9 cellular contexts compared by ENCODE assay signal in the genomic region with DNA sequence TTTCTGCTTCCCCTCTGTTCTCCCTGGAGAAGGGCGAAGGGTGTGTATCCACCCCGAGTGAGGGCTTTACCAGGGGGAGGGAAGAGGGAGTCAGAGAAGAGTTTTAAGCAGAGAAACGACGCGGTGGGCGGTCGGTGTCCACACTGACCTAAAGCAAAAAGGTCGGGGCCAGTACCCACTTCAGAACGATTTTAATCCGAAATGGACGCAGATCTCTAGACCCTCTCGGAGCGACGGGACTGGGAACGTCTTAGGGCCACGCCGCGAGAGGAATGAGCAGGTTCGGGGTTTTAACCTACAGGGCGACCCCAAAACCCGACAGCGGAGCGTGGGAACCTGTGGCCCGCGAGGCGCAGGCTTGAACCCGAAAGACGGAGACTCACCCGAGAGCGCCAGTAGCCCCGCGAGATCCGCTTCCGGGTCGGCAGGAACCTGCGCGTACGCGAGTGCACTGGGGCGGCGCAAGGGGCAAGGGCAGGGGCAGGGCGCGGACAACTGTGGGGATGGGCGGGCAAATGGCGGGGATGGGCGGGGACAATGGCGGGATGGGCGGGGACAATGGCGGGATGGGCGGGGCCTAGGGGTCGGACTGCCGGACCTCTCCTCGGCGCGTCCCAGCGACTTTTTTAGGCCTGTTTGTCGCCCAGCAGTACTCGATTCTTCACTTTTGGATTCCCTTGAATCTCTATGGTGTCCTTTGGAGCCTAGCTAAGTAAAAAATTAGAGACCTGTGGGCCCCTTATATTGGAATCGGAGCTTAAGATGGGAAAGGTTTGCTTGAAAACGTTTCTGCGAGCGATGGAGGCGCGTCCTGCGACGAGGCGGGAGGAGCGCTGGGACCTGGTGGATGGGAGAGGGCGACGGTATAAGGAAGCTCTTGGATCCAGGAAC. TPM values are rescaled to one million over a fixed set of nuclear protein-coding genes. Genes with fewer than 3 reads are reported as not detected.
DNase-seq lines count a peak whose midpoint lies in the region; ATAC-seq, FAIRE-seq and TF ChIP-seq lines count a peak whose summit lies in the region.
"Had no signal": no experiment of that assay in that cellular context is flagged by ENCODE, and none has a peak within 500 bp of the region (broad histone marks: within the 10 kb centered on the region; RNA-seq: fewer than 3 reads in every experiment).

A gene (minus strand): TSS at position 423 of the 891 bp plus-strand sequence. CDS start 3,323 bp downstream, outside the sequence.

- H3K36me3 ChIP-seq in SJSA1: no peaks in the 10 kb centered on the region
- H3K36me3 ChIP-seq in stomach: peaks cover 15 to 34% (median 32%) of the 10 kb centered on the region in 4 donors

- H3K9me3 Mint-ChIP-seq in activated naive CD4-positive, alpha-beta T cell treated with anti-CD3 and anti-CD28 coated beads, Interleukin-2, amount 50 U/mL, for 72 hours: peaks cover 36 to 53% of the 10 kb centered on the region in 2 donors
- peaks cover 11% of the 10 kb centered on the region for H3K9me3 Mint-ChIP-seq in glutamatergic neuron (ENCODE audit: unreplicated experiment)

- peak within 1 kb of the TSS; percentile 98 for H3K4me3 Mint-ChIP-seq in glutamatergic neuron (ENCODE audit: unreplicated experiment)

- H3K27me3 ChIP-seq in SJSA1 (replicated peaks) (no peaks in the 10 kb centered on the region), stomach (no peaks in the 10 kb centered on the region)

- H3K27me3 Mint-ChIP-seq in glutamatergic neuron (ENCODE audit: unreplicated experiment): peaks cover 6% of the 10 kb centered on the region

- H3K9me3 ChIP-seq in SJSA1 (replicated peaks): peaks cover 16% of the 10 kb centered on the region; the same call in 1 of the 2 replicates
- H3K9me3 ChIP-seq in stomach: peaks cover 0 to 70% (median 36%) of the 10 kb centered on the region in 4 donors

- peaks cover 1% of the 10 kb centered on the region for H3K4me1 Mint-ChIP-seq in glutamatergic neuron (ENCODE audit: low read depth, unreplicated experiment)

- no peak for TF ChIP-seq EP300 in stomach (IDR thresholded peaks at IDR 0.05)

- H3K36me3 Mint-ChIP-seq in activated naive CD4-positive, alpha-beta T cell treated with anti-CD3 and anti-CD28 coated beads, Interleukin-2, amount 50 U/mL, for 72 hours: peaks cover 51 to 54% of the 10 kb centered on the region in 2 donors
- peaks cover 44% of the 10 kb centered on the region for H3K36me3 Mint-ChIP-seq in glutamatergic neuron (ENCODE audit: unreplicated experiment)

- H3K4me3 ChIP-seq in SJSA1: peak within 1 kb of the TSS; percentile 34
- peak within 1 kb of the TSS; percentile 61 to 94 (median 70) for H3K4me3 ChIP-seq in stomach

- H3K4me1 ChIP-seq in SJSA1 (replicated peaks) (no peaks in the 10 kb centered on the region), stomach (peaks cover 0 to 16% (median 7%) of the 10 kb centered on the region in 4 donors)

- TF ChIP-seq CTCF in glutamatergic neuron (IDR thresholded peaks at IDR 0.05; ENCODE audit: partially characterized antibody, unreplicated experiment) (no peak), stomach (IDR thresholded peaks at IDR 0.05) (no peak)

- WGBS in stomach, 5 donors: 3 to 6% (median 4%) methylated on average over 67 to 70 of the region's 70 CpGs

- peak; percentile 99 to 100 for ATAC-seq in activated naive CD4-positive, alpha-beta T cell treated with anti-CD3 and anti-CD28 coated beads, Interleukin-2, amount 50 U/mL, for 72 hours
- ATAC-seq in GM21717 (IDR thresholded peaks at IDR 0.05; ENCODE audit: unreplicated experiment): no peak

- TF ChIP-seq POLR2A in GM12891 (IDR thresholded peaks at IDR 0.05; ENCODE audit: low read depth, low read length) (no peak), stomach (IDR thresholded peaks at IDR 0.05) (no peak)

- intact Hi-C loops in stomach (cut with DNase I; ENCODE audit: low total_unique reads): no loop called here

- peak; percentile 59 for DNase-seq in GM12891 (ENCODE audit: insufficient read length, low spot score)
- DNase-seq in SJSA1 (ENCODE audit: low read depth in 1 of 2, low spot score in 2 of 2): peak; percentile 1 to 51
- peak; percentile 58 to 81 for DNase-seq in activated naive CD4-positive, alpha-beta T cell treated with anti-CD3 and anti-CD28 coated beads, Interleukin-2, amount 50 U/mL, for 72 hours (ENCODE audit: low spot score in 2 of 2)
- DNase-seq in glutamatergic neuron: peak; percentile 92
- peak; percentile 18 to 98 (median 91) for DNase-seq in nucleus accumbens (lab: John Stamatoyannopoulos, UW)
- DNase-seq in stomach: peak; percentile 74
- DNase-seq in NCI-H510A treated with DMSO at 0.1 percent for 48 hours (lab: John Stamatoyannopoulos, UW): no peak

- peak; percentile 52 for FAIRE-seq in GM12891 (lab: Jason Lieb, UNC)
- FAIRE-seq: TTC549 had no signal

- peak within 1 kb of the TSS in 1 of 2 donors; percentile 85 for H3K27ac Mint-ChIP-seq in activated naive CD4-positive, alpha-beta T cell treated with anti-CD3 and anti-CD28 coated beads, Interleukin-2, amount 50 U/mL, for 72 hours
- H3K27ac Mint-ChIP-seq in glutamatergic neuron (ENCODE audit: unreplicated experiment): peak within 1 kb of the TSS; percentile 89

- no peak within 1 kb of the TSS for H3K27ac ChIP-seq in SJSA1
- H3K27ac ChIP-seq in stomach: peak within 1 kb of the TSS; percentile 51 to 86 (median 72)

TF ChIP-seq in GM12891, 5 proteins besides CTCF, POLR2A, EP300 and RAD21:
- TF ChIP-seq SPI1 (IDR thresholded peaks at IDR 0.05; ENCODE audit: low read depth, low read length) (no peak), PAX5 (IDR thresholded peaks at IDR 0.05; ENCODE audit: insufficient read depth, low read length, severe bottlenecking) (no peak), POU2F2 (IDR thresholded peaks at IDR 0.05; ENCODE audit: low read depth, low read length) (no peak), TAF1 (IDR thresholded peaks at IDR 0.05; ENCODE audit: low read depth, low read length) (no peak)

RNA-seq across cellular contexts. Expression of the gene that starts here (rescaled TPM):
- 3.3 TPM for polyA plus RNA-seq in GM12891 (2012; ENCODE audit: low read depth, missing spikeins)
- total RNA-seq in SJSA1 (2014; rRNA removed; shearing (Covaris generic)): 1.9 and 5.4 TPM in 2 replicates
- 1 to 10 TPM; 2.9 to 6.1 TPM for total RNA-seq in activated naive CD4-positive, alpha-beta T cell treated with anti-CD3 and anti-CD28 coated beads, Interleukin-2, amount 50 U/mL, for 72 hours
- total RNA-seq in glutamatergic neuron (ENCODE audit: unreplicated experiment) (63.0 TPM), stomach (10 to 100 TPM in 1 of 5 donors, 1 to 10 TPM in 2, not detected in 2; 6.5 to 35.6 (median 9.8) TPM)
- 10 to 100 TPM in 1 of 3 donors, 1 to 10 TPM in 2; 6.2 to 11.2 (median 7.5) TPM for polyA plus RNA-seq in stomach
